ENCODE assay signal across 26 cellular contexts in genomic region chr11:35998651-35999050, GRCh38. TPM values are rescaled to one million over a fixed set of nuclear protein-coding genes. Genes with fewer than 3 reads are reported as not detected.
DNase-seq lines count a peak whose midpoint lies in the region; ATAC-seq and TF ChIP-seq lines count a peak whose summit lies in the region.
"Had no signal": no experiment of that assay in that cellular context is flagged by ENCODE, and none has a peak within 500 bp of the region (broad histone marks: within the 10 kb centered on the region; RNA-seq: fewer than 3 reads in every experiment).

No MANE protein-coding gene starts in this region.

- no peaks in the 10 kb centered on the region for H3K27me3 ChIP-seq in GM23338 (ENCODE audit: insufficient read depth)
- no peaks in the 10 kb centered on the region for H3K27me3 ChIP-seq in neuronal stem cell (ENCODE audit: control insufficient read depth in 3 of 3, insufficient read depth in 3 of 3, low read depth in 1 of 3, low read length in 3 of 3)
- H3K27me3 ChIP-seq: BLaER1 treated with 17β-estradiol and CSF1 and Interleukin-3, amounts not matched to agents 10 nM and 100 nM had no signal

- H3K4me1 ChIP-seq in GM23338 (ENCODE audit: insufficient read depth): peaks cover 29% of the 10 kb centered on the region
- no peaks in the 10 kb centered on the region for H3K4me1 ChIP-seq in HEK293 (ENCODE audit: control insufficient read depth, insufficient read depth, low read length)
- peaks cover 18 to 21% of the 10 kb centered on the region in 2 donors for H3K4me1 ChIP-seq in neuronal stem cell (ENCODE audit: control insufficient read depth in 2 of 2, insufficient read depth in 1 of 2, low read depth in 1 of 2, low read length in 2 of 2)
- H3K4me1 ChIP-seq: A549 had no signal

- POLR2A ChIA-PET in HEK293 (lab: Yijun Ruan, JAX): no interaction called here

- no peak overlapping the region for H3K9ac ChIP-seq in neuronal stem cell (ENCODE audit: low read depth, low read length, poor library complexity)
- H3K9ac ChIP-seq: BLaER1 treated with 17β-estradiol and CSF1 and Interleukin-3, amounts not matched to agents 10 nM and 100 nM had no signal

- no peak overlapping the region for H4K8ac ChIP-seq in neuronal stem cell (ENCODE audit: low read depth, low read length)

- H2BK120ac ChIP-seq in neuronal stem cell (ENCODE audit: low read depth, low read length): no peak overlapping the region

- H3K27ac Mint-ChIP-seq in GM23338 (no peak overlapping the region), brain (peak overlapping the region in 4 of 5 experiments; percentile 26 to 69 (median 67))
- H3K27ac Mint-ChIP-seq: CD4-positive, alpha-beta T cell; T-cell had no signal

- H3K4me2 ChIP-seq in GM23338 (0 out of 2 replicates have a peak overlapping the region, but pooled peaks have one; percentile 29), neuronal stem cell (ENCODE audit: insufficient read depth, low read length, poor library complexity, severe bottlenecking) (no peak overlapping the region)
- H3K4me2 ChIP-seq: A549; BLaER1 treated with 17β-estradiol and CSF1 and Interleukin-3, amounts not matched to agents 10 nM and 100 nM had no signal

- H3K4ac ChIP-seq in neuronal stem cell (ENCODE audit: low read length): no peak overlapping the region

- H2AFZ ChIP-seq in GM23338 (no peak overlapping the region), neuronal stem cell (ENCODE audit: low read length) (no peak overlapping the region)

- no peak overlapping the region for H3K14ac ChIP-seq in neuronal stem cell (ENCODE audit: low read length)

- no peak overlapping the region for H2AK5ac ChIP-seq in neuronal stem cell (ENCODE audit: low read depth, low read length)

- peaks cover 4% of the 10 kb centered on the region for H3K79me1 ChIP-seq in neuronal stem cell (ENCODE audit: low read depth, low read length)

- CTCF ChIA-PET in HEK293 (lab: Yijun Ruan, JAX): no interaction called here

- no peak overlapping the region for H2BK12ac ChIP-seq in neuronal stem cell (ENCODE audit: low read length)

- no peak overlapping the region for H3K4me3 ChIP-seq in GM23338
- H3K4me3 ChIP-seq in HEK293 (ENCODE audit: low read depth, low read length): no peak overlapping the region
- no peak overlapping the region for H3K4me3 ChIP-seq in neuronal stem cell (ENCODE audit: low read length in 2 of 2)
- H3K4me3 ChIP-seq in foreskin fibroblast (ENCODE audit: low read depth in 1 of 2, low read length in 2 of 2): no peak overlapping the region
- H3K4me3 ChIP-seq: A549; BLaER1 treated with 17β-estradiol and CSF1 and Interleukin-3, amounts not matched to agents 10 nM and 100 nM; GM12878; K562 had no signal

- H3F3A ChIP-seq in GM23338 (replicated peaks; ENCODE audit: low read depth): no peaks in the 10 kb centered on the region

- DNase-seq in GM23338 (ENCODE audit: low spot score) (no peak), neuronal stem cell (ENCODE audit: low spot score) (no peak), foreskin fibroblast (no peak), HK-2 (ENCODE audit: unreplicated experiment) (no peak), NCI-H146 treated with DMSO at 0.1 percent for 48 hours (lab: John Stamatoyannopoulos, UW; ENCODE audit: unreplicated experiment) (no peak)
- DNase-seq: AML-193; CD4-positive, alpha-beta T cell; GOT3; HCEC 1CT; Kasumi-1; NCI-H1105 treated with DMSO at 0.1 percent for 48 hours; NCI-H146; NCI-H2029 treated with DMSO at 0.1 percent for 48 hours; NCI-H2171; NCI-H524; SHP77; T-cell had no signal

- TF ChIP-seq CTCF in GM23338 (conservative IDR thresholded peaks at IDR 0.05; ENCODE audit: low read depth in 2 of 2) (no peak), HEK293 (tag by site-specific recombination; IDR thresholded peaks at IDR 0.05) (no peak), brain (conservative IDR thresholded peaks at IDR 0.05) (no peak), foreskin fibroblast (IDR thresholded peaks at IDR 0.05; ENCODE audit: low read depth, low read length) (no peak)

- no CpG with 5 or more reads among the region's 6 CpGs for WGBS in neuronal stem cell (ENCODE audit: extremely low coverage in 2 of 2, insufficient read length in 2 of 2, insufficient replicate concordance in 1 of 2), 2 donors

- H4K20me1 ChIP-seq in GM23338 (replicated peaks; ENCODE audit: insufficient read depth): peaks cover 4% of the 10 kb centered on the region

- H3K9me3 ChIP-seq in HEK293 (ENCODE audit: control insufficient read depth, insufficient read depth, low read depth, low read length): no peaks in the 10 kb centered on the region
- peaks cover 2 to 38% of the 10 kb centered on the region in 2 donors for H3K9me3 ChIP-seq in neuronal stem cell (replicated peaks in 1 of 2; ENCODE audit: control insufficient read depth in 2 of 2, insufficient read depth in 1 of 2, low read depth in 1 of 2, low read length in 2 of 2)
- H3K9me3 ChIP-seq: A549 had no signal

- peaks cover 89% of the 10 kb centered on the region for H3K79me2 ChIP-seq in GM23338 (replicated peaks; ENCODE audit: insufficient read depth)

- peaks cover 9% of the 10 kb centered on the region; the same call in 1 of the 2 replicates for H3K9me2 ChIP-seq in GM23338 (ENCODE audit: insufficient read depth)

- no peak overlapping the region for H2BK15ac ChIP-seq in neuronal stem cell (ENCODE audit: low read length)

- H3K27ac ChIP-seq in GM23338 (ENCODE audit: low read depth): no peak overlapping the region; the same call in 1 of the 2 replicates
- no peak overlapping the region for H3K27ac ChIP-seq in HEK293 (ENCODE audit: extremely low read depth, low read depth, low read length)
- H3K27ac ChIP-seq in neuronal stem cell (replicated peaks; ENCODE audit: low read length): no peak overlapping the region
- H3K27ac ChIP-seq: A549; BLaER1 treated with 17β-estradiol and CSF1 and Interleukin-3, amounts not matched to agents 10 nM and 100 nM; RWPE1 had no signal

- peaks cover 32% of the 10 kb centered on the region for H3K36me3 Mint-ChIP-seq in GM23338 (ENCODE audit: low read depth)
- peaks cover 58% of the 10 kb centered on the region for H3K36me3 Mint-ChIP-seq in brain
- H3K36me3 Mint-ChIP-seq: T-cell had no signal

- H3K4me1 Mint-ChIP-seq in GM23338 (peaks cover 41% of the 10 kb centered on the region), brain (peaks cover 33% of the 10 kb centered on the region)
- H3K4me1 Mint-ChIP-seq: T-cell had no signal

- no peak overlapping the region for H4K91ac ChIP-seq in neuronal stem cell (ENCODE audit: low read depth, low read length, poor library complexity)

- no peaks in the 10 kb centered on the region for H3K36me3 ChIP-seq in GM23338 (ENCODE audit: insufficient read depth)
- no peaks in the 10 kb centered on the region for H3K36me3 ChIP-seq in HEK293 (ENCODE audit: control insufficient read depth in 2 of 2, insufficient read depth in 1 of 2, low read length in 2 of 2)
- peaks cover 1 to 26% of the 10 kb centered on the region in 2 donors for H3K36me3 ChIP-seq in neuronal stem cell (replicated peaks in 1 of 2; ENCODE audit: control insufficient read depth in 2 of 2, insufficient read depth in 2 of 2, low read length in 2 of 2)

- no peak overlapping the region for H3K4me3 Mint-ChIP-seq in GM23338
- no peak overlapping the region for H3K4me3 Mint-ChIP-seq in brain
- H3K4me3 Mint-ChIP-seq: CD4-positive, alpha-beta T cell; T-cell had no signal

- H3K9me3 Mint-ChIP-seq in GM23338 (peaks cover 15% of the 10 kb centered on the region), brain (peaks cover 21 to 50% (median 34%) of the 10 kb centered on the region in 5 experiments)

- H3K27me3 Mint-ChIP-seq in GM23338 (ENCODE audit: insufficient read depth, low read depth, poor library complexity) (peaks cover 4% of the 10 kb centered on the region), brain (peaks cover 2% of the 10 kb centered on the region)

- H3K23ac ChIP-seq in neuronal stem cell (ENCODE audit: low read depth, low read length, poor library complexity): no peak overlapping the region

- peak overlapping the region; percentile 45 for H3K18ac ChIP-seq in neuronal stem cell (ENCODE audit: low read length)

- no peak overlapping the region for H2BK5ac ChIP-seq in neuronal stem cell (ENCODE audit: low read length)

- no peak for ATAC-seq in GM23338
- ATAC-seq: A549, K562, Panc1, T-cell had no signal

TF ChIP-seq in GM23338, 12 proteins besides CTCF, POLR2A, EP300 and RAD21 (continues in another document):
- TF ChIP-seq ZNF331 (CRISPR knock-in tag; IDR thresholded peaks at IDR 0.05; ENCODE audit: low read depth) (no peak), CREB1 (CRISPR knock-in tag; IDR thresholded peaks at IDR 0.05; ENCODE audit: low read depth) (no peak), POLR2AphosphoS5 (IDR thresholded peaks at IDR 0.05; ENCODE audit: low read depth) (no peak), ETS1 (IDR thresholded peaks at IDR 0.05) (no peak), NANOG (IDR thresholded peaks at IDR 0.05; ENCODE audit: borderline replicate concordance) (no peak)

TF ChIP-seq in HEK293, 187 proteins besides CTCF, POLR2A, EP300 and RAD21 (continues in another document):
- TF ChIP-seq ZNF416 (tag by site-specific recombination; IDR thresholded peaks at IDR 0.05) (no peak), OSR2 (tag by site-specific recombination; IDR thresholded peaks at IDR 0.05) (0 out of 2 replicates have a peak, but pooled peaks have one; percentile 10), ZNF24 (tag by site-specific recombination; IDR thresholded peaks at IDR 0.05) (0 out of 2 replicates have a peak, but pooled peaks have one; percentile 25), INSM2 (tag by site-specific recombination; IDR thresholded peaks at IDR 0.05) (no peak)

RNA-seq across cellular contexts. Expression of gene LDLRAD3, which starts 54.8 kb away (rescaled TPM):
- 13.4 and 19.4 TPM in 2 replicates for total RNA-seq in GM23338 (2014; rRNA removed; shearing (Covaris generic))
- polyA plus RNA-seq in GM23338 (2016; fragmentation: Nextera tagmentation; extraction: Ambion mirVana) (8.5 TPM in 2 replicates), brain (ENCODE audit: insufficient read depth, low read depth, low replicate concordance) (28.5 TPM)
- 53.5 TPM for polyA plus RNA-seq in neuronal stem cell (2013, experiment 1 of 2)
- polyA plus RNA-seq in neuronal stem cell (2013, experiment 2 of 2): 54.7 TPM
- total RNA-seq: OCI-LY7 had no signal
